8 cellular contexts compared by ENCODE assay signal in genomic region chr7:74094224-74095095, GRCh38. TPM values are rescaled to one million over a fixed set of nuclear protein-coding genes. Genes with fewer than 3 reads are reported as not detected.
DNase-seq lines count a peak whose midpoint lies in the region; ATAC-seq and TF ChIP-seq lines count a peak whose summit lies in the region.

No MANE protein-coding gene starts in this region.

- peaks cover 17 to 19% of the 10 kb centered on the region in 2 experiments for H3K36me3 ChIP-seq in trophoblast cell (ENCODE audit: control insufficient read depth in 1 of 2, insufficient read depth in 2 of 2, low read length in 2 of 2)
- peaks cover 0 to 5% (median 0%) of the 10 kb centered on the region in 4 donors for H3K36me3 ChIP-seq in transverse colon

- peak overlapping the region; percentile 22 for H2BK12ac ChIP-seq in trophoblast cell (ENCODE audit: low read length)

- H3K4me1 ChIP-seq in trophoblast cell (ENCODE audit: control insufficient read depth in 1 of 2, insufficient read depth in 2 of 2, low read length in 2 of 2) (peaks cover 19 to 25% of the 10 kb centered on the region in 2 experiments), transverse colon (peaks cover 0 to 25% (median 14%) of the 10 kb centered on the region in 4 donors)

- in situ Hi-C loops in transverse colon (cut with MboI; ENCODE audit: low pct_ligation_motif_present in 1 of 4, low pct_unique_long_range_greater_than_20kb in 1 of 4, low sequenced_read_pairs in 3 of 4), result loop anchor here in 1 of 4 donors (25.0 kb wide), 1 partner anchor 93 kb away; no protein-coding TSS in a partner anchor

- peak overlapping the region; percentile 83 for H4K91ac ChIP-seq in trophoblast cell (ENCODE audit: low read depth, low read length)

- H4K8ac ChIP-seq in trophoblast cell (ENCODE audit: low read depth, low read length), result peak overlapping the region; percentile 71

- no peak overlapping the region for H3K9ac ChIP-seq in trophoblast cell (ENCODE audit: low read length)

- TF ChIP-seq EP300 in transverse colon (IDR thresholded peaks at IDR 0.05; ENCODE audit: low read depth), result no peak

- WGBS in trophoblast cell (ENCODE audit: extremely low coverage, insufficient coverage, insufficient read length), result no CpG with 5 or more reads among the region's 32 CpGs
- WGBS in transverse colon (ENCODE audit: low coverage in 1 of 2), 2 donors, result 43% methylated on average over 32 of the region's 32 CpGs; no CpG with 5 or more reads in 1 of the 2 donors

- H3K27me3 ChIP-seq in trophoblast cell (ENCODE audit: insufficient read depth, low read length) (no peaks in the 10 kb centered on the region), transverse colon (no peaks in the 10 kb centered on the region)

- peaks cover 9% of the 10 kb centered on the region for H3K79me1 ChIP-seq in trophoblast cell (ENCODE audit: low read length)

- no peak for TF ChIP-seq POLR2A in transverse colon (IDR thresholded peaks at IDR 0.05)

- H4K12ac ChIP-seq in trophoblast cell (ENCODE audit: low read depth, low read length), result no peak overlapping the region

- peak overlapping the region; percentile 38 for H2BK5ac ChIP-seq in trophoblast cell (ENCODE audit: low read depth, low read length, poor library complexity)

- H3K27ac ChIP-seq in trophoblast cell (ENCODE audit: low read depth, low read length) (peak overlapping the region; percentile 82), transverse colon (peak overlapping the region; percentile 70 to 84 (median 76))

- intact Hi-C loops in head of caudate nucleus (cut with DNase I) (no loop called here), transverse colon (cut with DNase I; ENCODE audit: low total_unique reads) (no loop called here)

- H3K79me2 ChIP-seq in trophoblast cell (ENCODE audit: control insufficient read depth, insufficient read depth, low read length, poor library complexity), result peaks cover 2% of the 10 kb centered on the region

- H2AFZ ChIP-seq in trophoblast cell (ENCODE audit: insufficient read depth, low read length, poor library complexity), result no peak overlapping the region

- DNase-seq in NCI-H2227 (lab: John Stamatoyannopoulos, UW; ENCODE audit: unreplicated experiment), result peak; percentile 30
- no peak for DNase-seq in NCI-H2227 treated with DMSO at 0.1 percent for 48 hours (lab: John Stamatoyannopoulos, UW)
- DNase-seq in SIG-M5 (lab: John Stamatoyannopoulos, UW), result peak; percentile 54
- peak in 3 of 4 experiments; percentile 12 to 55 (median 36) for DNase-seq in activated naive CD4-positive, alpha-beta T cell (lab: John Stamatoyannopoulos, UW)
- DNase-seq in head of caudate nucleus, result peak in 39 of 42 donors; percentile 24 to 91 (median 51)
- peak; percentile 64 to 66 for DNase-seq in trophoblast cell
- DNase-seq in transverse colon, result peak; percentile 78

- H3K4me2 ChIP-seq in trophoblast cell (ENCODE audit: low read length), result peak overlapping the region; percentile 60

- H3K9me3 ChIP-seq in trophoblast cell (ENCODE audit: insufficient read depth, low read depth, low read length) (no peaks in the 10 kb centered on the region), transverse colon (no peaks in the 10 kb centered on the region)

- no peak overlapping the region for H2AK5ac ChIP-seq in trophoblast cell (ENCODE audit: low read length)

- no peak for TF ChIP-seq CTCF in transverse colon (IDR thresholded peaks at IDR 0.05)

- H3K4me3 ChIP-seq in trophoblast cell (ENCODE audit: low read depth, low read length) (peak overlapping the region; percentile 34), transverse colon (peak overlapping the region; percentile 20 to 43 (median 30))

- peak overlapping the region; percentile 87 for H3K18ac ChIP-seq in trophoblast cell (ENCODE audit: low read length)

- H3K4ac ChIP-seq in trophoblast cell (ENCODE audit: low read depth, low read length), result no peak overlapping the region

- peak overlapping the region; percentile 54 for H2BK120ac ChIP-seq in trophoblast cell (ENCODE audit: insufficient read depth, low read length, poor library complexity)

- H3K23ac ChIP-seq in trophoblast cell (ENCODE audit: low read length), result no peak overlapping the region

- ATAC-seq in HG03064 (IDR thresholded peaks at IDR 0.05; ENCODE audit: low read depth, unreplicated experiment), result peak; percentile 33

- peak overlapping the region; percentile 66 for H3K14ac ChIP-seq in trophoblast cell (ENCODE audit: low read length)

RNA-seq across cellular contexts. Expression of gene LIMK1, which starts 10.9 kb away (rescaled TPM):
- polyA plus RNA-seq in trophoblast cell (2013), result 23.7 and 23.9 TPM in 2 replicates
- total RNA-seq in transverse colon, result 10 to 100 TPM; 13.4 to 44.2 (median 27.1) TPM
